In genomic region chr16:46899443-46900143, GRCh38 we compare ENCODE assay signal across 17 cellular contexts. TPM values are rescaled to one million over a fixed set of nuclear protein-coding genes. Genes with fewer than 3 reads are reported as not detected.
DNase-seq lines count a peak whose midpoint lies in the region; ATAC-seq and TF ChIP-seq lines count a peak whose summit lies in the region.
"Had no signal": no experiment of that assay in that cellular context is flagged by ENCODE, and none has a peak within 500 bp of the region (broad histone marks: within the 10 kb centered on the region; RNA-seq: fewer than 3 reads in every experiment).

No MANE protein-coding gene starts in this region.

- H3K27ac ChIP-seq in PC-3 (ENCODE audit: low read length): no peak overlapping the region
- peak overlapping the region in 45 of 59 donors; percentile 1 to 83 (median 55) for H3K27ac ChIP-seq in dorsolateral prefrontal cortex
- no peak overlapping the region for H3K27ac ChIP-seq in trophoblast cell (ENCODE audit: low read depth, low read length)
- H3K27ac ChIP-seq: uterus, WERI-Rb-1 had no signal

- intact Hi-C loops in PC-3 (cut with micrococcal nuclease) (no loop called here), dorsolateral prefrontal cortex (cut with DNase I) (no loop called here)

- no peak overlapping the region for H2AK5ac ChIP-seq in trophoblast cell (ENCODE audit: low read length)

- H3K27me3 ChIP-seq in PC-3 (ENCODE audit: low read length): no peaks in the 10 kb centered on the region
- H3K27me3 ChIP-seq in dorsolateral prefrontal cortex: no peaks in the 10 kb centered on the region
- H3K27me3 ChIP-seq in trophoblast cell (ENCODE audit: insufficient read depth, low read length): no peaks in the 10 kb centered on the region
- H3K27me3 ChIP-seq: uterus had no signal

- H2BK5ac ChIP-seq in trophoblast cell (ENCODE audit: low read depth, low read length, poor library complexity): no peak overlapping the region

- H3K9me3 ChIP-seq in PC-3 (ENCODE audit: low read length): no peaks in the 10 kb centered on the region
- peaks cover 5% of the 10 kb centered on the region for H3K9me3 ChIP-seq in trophoblast cell (ENCODE audit: insufficient read depth, low read depth, low read length)
- H3K9me3 ChIP-seq: uterus had no signal

- TF ChIP-seq CTCF in PC-3 (conservative IDR thresholded peaks at IDR 0.05; ENCODE audit: low read depth, low read length) (no peak), dorsolateral prefrontal cortex (IDR thresholded peaks at IDR 0.05 in 54 of 56, conservative IDR thresholded peaks at IDR 0.05 in 2 of 56; ENCODE audit: low read depth in 1 of 56, partially characterized antibody in 56 of 56) (no peak), GM10248 (IDR thresholded peaks at IDR 0.05; ENCODE audit: control extremely low read depth, extremely low read depth, low read depth, missing control alignments) (no peak)

- H3F3A ChIP-seq in PC-3 (ENCODE audit: low read length, unreplicated experiment): no peaks in the 10 kb centered on the region

- H3K4me1 ChIP-seq in PC-3 (ENCODE audit: insufficient read depth, low read length) (no peaks in the 10 kb centered on the region), trophoblast cell (ENCODE audit: control insufficient read depth in 1 of 2, insufficient read depth in 2 of 2, low read length in 2 of 2) (peaks cover 29 to 31% of the 10 kb centered on the region in 2 experiments)
- H3K4me1 ChIP-seq: uterus had no signal

- H3K4me3 ChIP-seq in PC-3 (ENCODE audit: low read length) (no peak overlapping the region), dorsolateral prefrontal cortex (no peak overlapping the region), trophoblast cell (ENCODE audit: low read depth, low read length) (no peak overlapping the region)
- H3K4me3 ChIP-seq: uterus had no signal

- no peak overlapping the region for H4K8ac ChIP-seq in trophoblast cell (ENCODE audit: low read depth, low read length)

- ATAC-seq in PC-3 (peak; percentile 58; the same call in 1 of the 2 replicates), HG02798 (IDR thresholded peaks at IDR 0.05; ENCODE audit: poor library complexity, unreplicated experiment) (no peak)
- ATAC-seq: activated CD8-positive, alpha-beta T cell treated with anti-CD3 and anti-CD28 coated beads, Interleukin-2, amount 10 ng/mL, durations not matched to agents 7 days and 5 days; stimulated activated memory B cell treated with anti-CD40 and anti-IgM and Interleukin-4, amounts not matched to agents 10 μg/mL and 1 μg/mL and 100 μg/mL, for 72 hours had no signal

- H2AFZ ChIP-seq in PC-3 (ENCODE audit: low read length) (no peak overlapping the region), trophoblast cell (ENCODE audit: insufficient read depth, low read length, poor library complexity) (no peak overlapping the region)

- no peaks in the 10 kb centered on the region for H3K9me2 ChIP-seq in PC-3 (replicated peaks; ENCODE audit: low read length)

- BruUV-seq in PC-3 (replicated peaks; lab: Mats Ljungman, UMichigan): no TSS peak

- no peak overlapping the region for H4K91ac ChIP-seq in trophoblast cell (ENCODE audit: low read depth, low read length)

- no peak overlapping the region for H3K14ac ChIP-seq in trophoblast cell (ENCODE audit: low read length)

- DNase-seq in CD1c-positive myeloid dendritic cell (ENCODE audit: extremely low spot score): peak; percentile 50
- DNase-seq in PC-3: no peak
- no peak for DNase-seq in dorsolateral prefrontal cortex
- no peak for DNase-seq in trophoblast cell
- DNase-seq in GM10248 (ENCODE audit: extremely low spot score): no peak
- no peak for DNase-seq in activated T-cell treated with anti-CD3 and anti-CD28 coated beads, Interleukin-2, amount 50 U/mL, for 1 hour
- DNase-seq in stimulated activated CD8-positive, alpha-beta memory T cell treated with anti-CD3 and anti-CD28 coated beads, Interleukin-4, amount 100 ng/mL, for 48 hours: no peak
- DNase-seq: activated CD8-positive, alpha-beta T cell treated with anti-CD3 and anti-CD28 coated beads, Interleukin-2, amount 10 ng/mL, durations not matched to agents 7 days and 5 days; kidney; NCI-H2029; NCI-H748 treated with DMSO at 0.1 percent for 48 hours; occipital lobe; small intestine; uterus; WERI-Rb-1 had no signal

- peak overlapping the region; percentile 11 for H3K18ac ChIP-seq in trophoblast cell (ENCODE audit: low read length)

- no peak overlapping the region for H3K23ac ChIP-seq in trophoblast cell (ENCODE audit: low read length)

- no peaks in the 10 kb centered on the region for H3K36me3 ChIP-seq in PC-3 (ENCODE audit: low read depth, low read length)
- peaks cover 37 to 46% of the 10 kb centered on the region in 2 experiments for H3K36me3 ChIP-seq in trophoblast cell (ENCODE audit: control insufficient read depth in 1 of 2, insufficient read depth in 2 of 2, low read length in 2 of 2)
- H3K36me3 ChIP-seq: uterus had no signal

- H3K79me2 ChIP-seq in PC-3 (ENCODE audit: low read length): no peaks in the 10 kb centered on the region; the same call in 1 of the 2 replicates
- peaks cover 4% of the 10 kb centered on the region for H3K79me2 ChIP-seq in trophoblast cell (ENCODE audit: control insufficient read depth, insufficient read depth, low read length, poor library complexity)

- no CpG with 5 or more reads among the region's 9 CpGs for WGBS in trophoblast cell (ENCODE audit: extremely low coverage, insufficient coverage, insufficient read length)

- CTCF ChIA-PET in PC-3 (lab: Charles Lee): no interaction called here
- CTCF ChIA-PET in GM10248 (lab: Yijun Ruan, JAX): interaction anchor here (0.7 to 2.6 kb wide), 14 partner anchors 8 to 239 kb away, joined by 3 to 13 read pairs (median 4); no protein-coding TSS in a partner anchor

- POLR2A ChIA-PET in PC-3 (lab: Charles Lee; ENCODE audit: unreplicated experiment): no interaction called here
- POLR2A ChIA-PET in GM10248 (lab: Yijun Ruan, JAX): no interaction called here

- no peak overlapping the region for H4K12ac ChIP-seq in trophoblast cell (ENCODE audit: low read depth, low read length)

- H3K79me1 ChIP-seq in trophoblast cell (ENCODE audit: low read length): peaks cover 3% of the 10 kb centered on the region

- H3K4me2 ChIP-seq in PC-3 (ENCODE audit: low read length) (no peak overlapping the region), trophoblast cell (ENCODE audit: low read length) (no peak overlapping the region)

- no peaks in the 10 kb centered on the region for H4K20me1 ChIP-seq in PC-3 (ENCODE audit: low read length)

- H3K9ac ChIP-seq in PC-3 (ENCODE audit: low read length) (no peak overlapping the region), trophoblast cell (ENCODE audit: low read length) (no peak overlapping the region)

- H3K4ac ChIP-seq in trophoblast cell (ENCODE audit: low read depth, low read length): no peak overlapping the region

- no peak overlapping the region for H2BK120ac ChIP-seq in trophoblast cell (ENCODE audit: insufficient read depth, low read length, poor library complexity)

- no peak overlapping the region for H2BK12ac ChIP-seq in trophoblast cell (ENCODE audit: low read length)

RNA-seq across cellular contexts. Expression of gene GPT2, which starts 15.4 kb away (rescaled TPM):
- 19.4 and 22.0 TPM in 2 replicates for total RNA-seq in PC-3 (2014; rRNA removed)
- total RNA-seq in dorsolateral prefrontal cortex: 100 to 1,000 TPM in 10 of 120 experiments, 10 to 100 TPM in 110; 45.9 to 230 (median 67.8) TPM
- polyA plus RNA-seq in trophoblast cell (2013): 73.2 and 77.7 TPM in 2 replicates

Comparison
In these comparisons a context has a peak if more than half of its experiments do, and no peak if none do; other contexts are left out.
1. H3K27ac ChIP-seq: peak in dorsolateral prefrontal cortex (45 of 59); none in PC-3 (single experiment) and trophoblast cell (single experiment).